ENCODE assay signal across 23 cellular contexts in genomic region chr10:46247181-46247475, GRCh38. TPM values are rescaled to one million over a fixed set of nuclear protein-coding genes. Genes with fewer than 3 reads are reported as not detected.
"Had no signal": no experiment of that assay in that cellular context is flagged by ENCODE, and none has a peak within 500 bp of the region (broad histone marks: within the 10 kb centered on the region; RNA-seq: fewer than 3 reads in every experiment).

No MANE protein-coding gene starts in this region.

- DNase-seq: activated CD4-positive, alpha-beta T cell treated with anti-CD3 and anti-CD28 coated beads for 4 hours; activated CD4-positive, alpha-beta T cell treated with anti-CD3 and anti-CD28 coated beads, Interleukin-2, amount 50 U/mL, for 4 hours; activated T-cell treated with anti-CD3 and anti-CD28 coated beads, Interleukin-2, amount 50 U/mL, for 1 hour; amniotic stem cell; Karpas-422; MM.1S; NCI-H1105; NCI-H1436; NCI-H187; NCI-H2081; NCI-H446; NCI-H524; PC-9; SHP77 treated with DMSO at 0.1 percent for 48 hours had no signal

- H3K27ac ChIP-seq: PC-9 had no signal

- H3K36me3 Mint-ChIP-seq: brain had no signal

- H3K4me3 ChIP-seq: K562, PC-9 had no signal

- ATAC-seq: activated CD4-positive, CD25-positive, alpha-beta regulatory T cell treated with anti-CD3 and anti-CD28 coated beads, Interleukin-2, amount 50 U/mL, for 24 hours; activated CD8-positive, alpha-beta T cell treated with anti-CD3 and anti-CD28 coated beads, Interleukin-2, amount 10 ng/mL, durations not matched to agents 7 days and 5 days had no signal

- H3K27me3 Mint-ChIP-seq: activated naive CD8-positive, alpha-beta T cell treated with anti-CD3 and anti-CD28 coated beads, Interleukin-2, amount 50 U/mL, for 24 hours; brain had no signal

- H3K27ac Mint-ChIP-seq: activated CD8-positive, alpha-beta T cell treated with anti-CD3 and anti-CD28 coated beads, Interleukin-2, amount 10 ng/mL, durations not matched to agents 7 days and 5 days; activated naive CD4-positive, alpha-beta T cell treated with anti-CD3 and anti-CD28 coated beads, Interleukin-2, amount 50 U/mL, for 72 hours; activated naive CD8-positive, alpha-beta T cell treated with anti-CD3 and anti-CD28 coated beads, Interleukin-2, amount 50 U/mL, for 24 hours; brain; T-helper 1 cell treated with Interleukin-12 subunit alpha and Interleukin-12 subunit beta and Interleukin-4 antibody, amounts not matched to agents 30 μg/mL and 1 μg/mL, for 36 hours had no signal

- H3K4me3 Mint-ChIP-seq: activated CD8-positive, alpha-beta T cell treated with anti-CD3 and anti-CD28 coated beads, Interleukin-2, amount 10 ng/mL, durations not matched to agents 7 days and 5 days; activated naive CD8-positive, alpha-beta T cell treated with anti-CD3 and anti-CD28 coated beads, Interleukin-2, amount 50 U/mL, for 24 hours; brain; T-helper 1 cell treated with Interleukin-12 subunit alpha and Interleukin-12 subunit beta and Interleukin-4 antibody, amounts not matched to agents 30 μg/mL and 1 μg/mL, for 36 hours had no signal

RNA-seq across cellular contexts. Expression of gene ANTXRL, which starts 39.7 kb away (rescaled TPM):
- total RNA-seq: activated CD8-positive, alpha-beta T cell treated with anti-CD3 and anti-CD28 coated beads, Interleukin-2, amount 10 ng/mL, durations not matched to agents 7 days and 5 days; activated naive CD4-positive, alpha-beta T cell treated with anti-CD3 and anti-CD28 coated beads, Interleukin-2, amount 50 U/mL, for 72 hours; astrocyte; K562; SK-MEL-5 had no signal
- polyA plus RNA-seq: K562 had no signal
